11 cellular contexts compared by ENCODE assay signal in the genomic region with DNA sequence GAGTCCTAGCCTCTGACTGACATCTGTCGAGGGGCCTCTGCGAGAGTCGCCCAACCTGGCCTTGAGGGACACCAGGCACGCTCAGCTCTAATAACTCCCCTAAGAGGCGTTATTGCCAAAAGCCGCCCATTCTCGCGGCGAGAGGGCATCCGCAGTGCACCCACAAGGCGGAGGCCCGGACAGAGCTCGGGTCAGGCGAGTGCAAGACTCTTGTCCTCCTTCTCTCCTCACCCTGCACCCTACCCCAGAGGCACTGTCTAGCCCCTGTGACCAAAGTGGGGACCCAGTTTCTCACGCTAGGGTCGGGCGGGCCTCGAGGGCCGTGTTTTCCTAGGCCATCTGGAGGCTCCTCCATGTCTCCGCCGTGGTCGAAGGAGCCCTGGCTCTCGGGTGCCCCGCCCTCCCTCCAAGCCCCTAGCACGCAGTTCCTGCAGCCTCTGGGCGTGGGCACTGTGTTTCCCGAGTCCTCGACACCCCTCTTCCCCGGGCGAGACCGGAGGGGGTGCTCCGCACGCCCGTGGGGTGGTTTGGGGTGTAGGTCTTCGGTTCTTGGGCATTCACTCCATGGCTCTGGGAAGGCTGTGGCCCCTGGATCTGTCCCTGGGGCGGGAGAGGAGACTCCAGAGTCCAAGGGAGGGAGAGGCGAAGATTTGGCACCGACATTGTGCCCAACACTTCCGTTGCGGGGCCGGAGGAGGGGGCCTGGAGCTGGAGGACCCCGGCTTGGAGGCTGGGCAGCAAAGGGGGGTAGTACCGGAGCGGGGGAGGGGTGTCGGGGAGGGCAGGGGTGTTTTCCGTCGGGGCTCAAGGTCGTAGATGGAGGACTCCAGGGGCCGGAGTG. TPM values are rescaled to one million over a fixed set of nuclear protein-coding genes. Genes with fewer than 3 reads are reported as not detected.
A peak's percentile ranks its signal among the peaks of the same experiment; 100 is the strongest.
DNase-seq lines count a peak whose midpoint lies in the region; ATAC-seq, FAIRE-seq and TF ChIP-seq lines count a peak whose summit lies in the region.
"Had no signal": no experiment of that assay in that cellular context is flagged by ENCODE, and none has a peak within 500 bp of the region (broad histone marks: within the 10 kb centered on the region; RNA-seq: fewer than 3 reads in every experiment).

No MANE protein-coding gene starts in this region.

- no peak for TF ChIP-seq RAD21 in A549 (conservative IDR thresholded peaks at IDR 0.05 in 1 of 2, IDR thresholded peaks at IDR 0.05 in 1 of 2)

- DNase-seq in A549 (ENCODE audit: low read depth in 1 of 2, low spot score in 1 of 2) (no peak), Daoy (ENCODE audit: low read depth) (peak; percentile 25), WERI-Rb-1 (peak; percentile 50), left kidney (ENCODE audit: low read depth, low spot score) (peak; percentile 18), psoas muscle (no peak), lower leg skin (ENCODE audit: low spot score in 2 of 2) (no peak), substantia nigra (lab: John Stamatoyannopoulos, UW) (no peak), GM23248 (no peak)
- DNase-seq: cortex of kidney had no signal

- TF ChIP-seq POLR2A in A549 (IDR thresholded peaks at IDR 0.05; ENCODE audit: low read length): no peak
- no peak for TF ChIP-seq POLR2A in lower leg skin (IDR thresholded peaks at IDR 0.05)

- H3K27me3 ChIP-seq in WERI-Rb-1 (ENCODE audit: insufficient read depth, low read depth, severe bottlenecking) (peaks cover 8% of the 10 kb centered on the region), psoas muscle (ENCODE audit: insufficient read depth in 3 of 3, low read length in 2 of 3) (peaks cover 0 to 55% (median 14%) of the 10 kb centered on the region in 3 donors), GM23248 (replicated peaks; ENCODE audit: insufficient read depth) (peaks cover 7% of the 10 kb centered on the region)

- in situ Hi-C loops in GM23248 (cut with MboI): loop anchor here (10.0 kb wide), 1 partner anchor 144 kb away; no protein-coding TSS in a partner anchor

- peaks cover 18% of the 10 kb centered on the region; the same call in 2 of the 3 replicates for H3K4me1 ChIP-seq in A549
- H3K4me1 ChIP-seq in psoas muscle: peaks cover 21% of the 10 kb centered on the region
- H3K4me1 ChIP-seq in GM23248 (ENCODE audit: insufficient read depth): no peaks in the 10 kb centered on the region

- 22% methylated on average over 36 of the region's 49 CpGs for WGBS in A549 (ENCODE audit: missing lambda C conversion rate)
- WGBS in psoas muscle, 3 donors: 6 to 7% (median 7%) methylated on average over 42 to 49 of the region's 49 CpGs
- 8 to 9% methylated on average over 25 to 43 of the region's 49 CpGs for WGBS in lower leg skin, 2 donors
- WGBS in GM23248 (ENCODE audit: low coverage in 1 of 2, low lambda C conversion rate in 2 of 2, missing lambda C conversion rate in 2 of 2), 2 experiments: 7 to 8% methylated on average over 34 to 49 of the region's 49 CpGs

- POLR2A ChIA-PET in A549 (lab: Yijun Ruan, JAX): no interaction called here

- no peak overlapping the region for H3K27ac ChIP-seq in A549
- H3K27ac ChIP-seq in WERI-Rb-1: no peak overlapping the region
- no peak overlapping the region for H3K27ac ChIP-seq in psoas muscle
- H3K27ac ChIP-seq in substantia nigra (ENCODE audit: low read depth, low read length, poor library complexity, severe bottlenecking): no peak overlapping the region
- H3K27ac ChIP-seq in GM23248: no peak overlapping the region
- H3K27ac ChIP-seq: HL-60 had no signal

- H3K9me2 ChIP-seq in GM23248 (ENCODE audit: insufficient read depth): no peaks in the 10 kb centered on the region

- CTCF ChIA-PET in A549 (lab: Yijun Ruan, JAX): interaction anchor here (0.8 to 10.2 kb wide), 36 partner anchors 9 to 396 kb away, joined by 3 to 220 read pairs (median 6); a partner anchor contains a TSS

- no peak for TF ChIP-seq CTCF in A549 (IDR thresholded peaks at IDR 0.05)
- TF ChIP-seq CTCF in WERI-Rb-1 (IDR thresholded peaks at IDR 0.05; ENCODE audit: low read depth, low read length): no peak
- no peak for TF ChIP-seq CTCF in psoas muscle (IDR thresholded peaks at IDR 0.05)
- TF ChIP-seq CTCF in lower leg skin (IDR thresholded peaks at IDR 0.05): no peak

- no peaks in the 10 kb centered on the region for H4K20me1 ChIP-seq in GM23248 (ENCODE audit: insufficient read depth)

- ATAC-seq in A549 (peak; percentile 4 to 19; a peak in 4 of 6 replicates), psoas muscle (no peak)

- H3K4me3 ChIP-seq in A549: peak overlapping the region; percentile 59
- peak overlapping the region; percentile 59 for H3K4me3 ChIP-seq in WERI-Rb-1 (ENCODE audit: low read depth, low read length)
- no peak overlapping the region for H3K4me3 ChIP-seq in psoas muscle
- no peak overlapping the region for H3K4me3 ChIP-seq in lower leg skin (ENCODE audit: low read depth, poor library complexity, severe bottlenecking)
- H3K4me3 ChIP-seq in GM23248: no peak overlapping the region

- FAIRE-seq in A549 (lab: Jason Lieb, UNC): no peak

- H3K4me2 ChIP-seq in A549: peak overlapping the region; percentile 98
- no peak overlapping the region for H3K4me2 ChIP-seq in GM23248 (ENCODE audit: unreplicated experiment)

- no peak overlapping the region for H2AFZ ChIP-seq in GM23248

- H3F3A ChIP-seq in GM23248 (ENCODE audit: insufficient read depth): no peaks in the 10 kb centered on the region

- no peak for TF ChIP-seq EP300 in A549 (IDR thresholded peaks at IDR 0.05)

- H3K79me2 ChIP-seq in GM23248 (ENCODE audit: insufficient read depth): no peaks in the 10 kb centered on the region

- H3K9me3 ChIP-seq in A549: no peaks in the 10 kb centered on the region
- no peaks in the 10 kb centered on the region for H3K9me3 ChIP-seq in WERI-Rb-1 (ENCODE audit: severe bottlenecking)
- H3K9me3 ChIP-seq in psoas muscle: no peaks in the 10 kb centered on the region
- no peaks in the 10 kb centered on the region for H3K9me3 ChIP-seq in GM23248 (ENCODE audit: low read depth)

- intact Hi-C loops in psoas muscle (cut with DNase I) (loop anchor here (5.0 to 10.0 kb wide), 2 partner anchors 224 to 227 kb away; a partner anchor contains a TSS), lower leg skin (cut with DNase I; ENCODE audit: low total_unique reads) (no loop called here)

- H3K36me3 ChIP-seq in WERI-Rb-1: peaks cover under 1% of the 10 kb centered on the region; the same call in 1 of the 2 replicates
- H3K36me3 ChIP-seq in psoas muscle (ENCODE audit: insufficient read depth in 1 of 2, low read depth in 1 of 2): no peaks in the 10 kb centered on the region
- no peaks in the 10 kb centered on the region for H3K36me3 ChIP-seq in GM23248 (ENCODE audit: low read depth)

- H3K9ac ChIP-seq in GM23248: no peak overlapping the region

TF ChIP-seq in A549, 52 proteins besides CTCF, POLR2A, EP300 and RAD21:
- TF ChIP-seq TFCP2L1 (CRISPR knock-in tag; IDR thresholded peaks at IDR 0.05): no peak
- no peak for TF ChIP-seq EHF (CRISPR knock-in tag; IDR thresholded peaks at IDR 0.05)
- no peak for TF ChIP-seq BHLHE40 (IDR thresholded peaks at IDR 0.05; ENCODE audit: low read depth, low read length)
- no peak for TF ChIP-seq SMC3 (IDR thresholded peaks at IDR 0.05)
- no peak for TF ChIP-seq HOXB13 (CRISPR knock-in tag; IDR thresholded peaks at IDR 0.05; ENCODE audit: low read depth)
- no peak for TF ChIP-seq MAZ (IDR thresholded peaks at IDR 0.05; ENCODE audit: borderline replicate concordance, low read depth, low read length)

RNA-seq across cellular contexts. Expression of a gene that starts 1.0 kb away (rescaled TPM):
- 0.17 and 0.22 TPM in 2 replicates for polyA plus RNA-seq in A549 (2011; rRNA removed)
- 0.30 and 0.47 TPM in 2 replicates for polyA plus RNA-seq in A549 (2012; cell fraction: cytosol; rRNA removed)
- 0.92 and 1.2 TPM in 2 replicates for polyA plus RNA-seq in A549 (2012; cell fraction: nucleus; rRNA removed)
- 0.28 to 0.38 TPM (median 0.29 TPM) in 3 replicates for polyA plus RNA-seq in A549 (2017; fragmentation: RNase III; extraction: RNeasy Plus Mini Kit Qiagen cat#74134 plus additional on column Dnase treatment)
- 0.34 and 0.70 TPM in 2 replicates for polyA minus RNA-seq in A549 (2011; rRNA and poly(A)+ RNA removed)
- not detected in 2 replicates for total RNA-seq in Daoy (2014; rRNA removed; shearing (Covaris generic))
- not detected for total RNA-seq in psoas muscle
- not detected for polyA plus RNA-seq in psoas muscle
- 1 to 10 TPM; 1.2 to 8.1 (median 3.3) TPM for total RNA-seq in lower leg skin
- total RNA-seq in GM23248 (2014; rRNA removed; shearing (Covaris generic)): not detected in 2 replicates
- not detected in 2 replicates for polyA plus RNA-seq in GM23248 (2016; fragmentation: Nextera tagmentation; extraction: Ambion mirVana)
- total RNA-seq: NCI-H460 had no signal

RNA-seq across cellular contexts. Expression of a gene that starts 9.1 kb away (rescaled TPM):
- polyA plus RNA-seq in A549 (2011; rRNA removed) (18.3 and 18.4 TPM in 2 replicates), A549 (2017; fragmentation: RNase III; extraction: RNeasy Plus Mini Kit Qiagen cat#74134 plus additional on column Dnase treatment) (12.8 to 15.1 TPM (median 13.6 TPM) in 3 replicates), psoas muscle (1 to 10 TPM; 1.2 to 2.0 (median 1.8) TPM), GM23248 (2016; fragmentation: Nextera tagmentation; extraction: Ambion mirVana) (31.5 and 34.5 TPM in 2 replicates)
- 41.1 and 43.1 TPM in 2 replicates for polyA plus RNA-seq in A549 (2012; cell fraction: cytosol; rRNA removed)
- 15.2 and 20.4 TPM in 2 replicates for polyA plus RNA-seq in A549 (2012; cell fraction: nucleus; rRNA removed)
- 3.8 and 6.6 TPM in 2 replicates for polyA minus RNA-seq in A549 (2011; rRNA and poly(A)+ RNA removed)
- total RNA-seq in Daoy (2014; rRNA removed; shearing (Covaris generic)): 157 and 177 TPM in 2 replicates
- total RNA-seq in psoas muscle (1 to 10 TPM; 1.4 to 6.3 (median 2.4) TPM), lower leg skin (10 to 100 TPM in 3 of 4 donors, 1 to 10 TPM in 1; 6.0 to 19.4 (median 12.0) TPM)
- 2.7 and 10.7 TPM in 2 replicates for total RNA-seq in GM23248 (2014; rRNA removed; shearing (Covaris generic))

RNA-seq across cellular contexts. Expression of a gene that starts 43.3 kb away (rescaled TPM):
- polyA plus RNA-seq in A549 (2011; rRNA removed) (12.8 and 14.5 TPM in 2 replicates), A549 (2017; fragmentation: RNase III; extraction: RNeasy Plus Mini Kit Qiagen cat#74134 plus additional on column Dnase treatment) (28.4 to 30.7 TPM (median 28.4 TPM) in 3 replicates), psoas muscle (10 to 100 TPM; 57.7 to 85.4 (median 62.0) TPM), GM23248 (2016; fragmentation: Nextera tagmentation; extraction: Ambion mirVana) (21.4 and 23.9 TPM in 2 replicates)
- polyA plus RNA-seq in A549 (2012; cell fraction: cytosol; rRNA removed): 37.4 and 55.9 TPM in 2 replicates
- 133 and 174 TPM in 2 replicates for polyA plus RNA-seq in A549 (2012; cell fraction: nucleus; rRNA removed)
- polyA minus RNA-seq in A549 (2011; rRNA and poly(A)+ RNA removed): 22.7 and 37.4 TPM in 2 replicates
- 27.2 and 41.4 TPM in 2 replicates for total RNA-seq in Daoy (2014; rRNA removed; shearing (Covaris generic))
- total RNA-seq in psoas muscle (100 to 1,000 TPM in 1 of 4 donors, 10 to 100 TPM in 3; 90.2 to 138 (median 96.2) TPM), lower leg skin (10 to 100 TPM; 41.8 to 86.4 (median 60.3) TPM)
- 50.7 and 62.7 TPM in 2 replicates for total RNA-seq in GM23248 (2014; rRNA removed; shearing (Covaris generic))

Comparison
In these comparisons a context has a peak if more than half of its experiments do, and no peak if none do; other contexts are left out.
1. ATAC-seq: peak in A549 (2 of 2); none in psoas muscle (0 of 4).
2. DNase-seq: peak in Daoy (single experiment), WERI-Rb-1 (single experiment) and left kidney (single experiment); none in A549 (0 of 2), psoas muscle (0 of 2), lower leg skin (0 of 2), substantia nigra (0 of 49) and GM23248 (single experiment).
3. H3K4me3 ChIP-seq: peak in A549 (single experiment) and WERI-Rb-1 (single experiment); none in psoas muscle (single experiment), lower leg skin (single experiment) and GM23248 (single experiment).